In genomic region chr18:34594243-34594642, GRCh38 we compare ENCODE assay signal across 17 cellular contexts.
A peak's percentile ranks its signal among the peaks of the same experiment; 100 is the strongest.
DNase-seq lines count a peak whose midpoint lies in the region; ATAC-seq, FAIRE-seq and TF ChIP-seq lines count a peak whose summit lies in the region.
"Had no signal": no experiment of that assay in that cellular context is flagged by ENCODE, and none has a peak within 500 bp of the region (broad histone marks: within the 10 kb centered on the region; RNA-seq: fewer than 3 reads in every experiment).

No MANE protein-coding gene starts in this region.

- ATAC-seq in right cardiac atrium (no peak), upper lobe of right lung (no peak)
- ATAC-seq: right lobe of liver had no signal

- no peaks in the 10 kb centered on the region for H3K36me3 ChIP-seq in upper lobe of right lung
- H3K36me3 ChIP-seq: adrenal gland, BE2C, right lobe of liver had no signal

- peak overlapping the region; percentile 33 for H3K27ac ChIP-seq in cingulate gyrus (ENCODE audit: low read depth, low read length)
- no peak overlapping the region for H3K27ac ChIP-seq in right cardiac atrium (ENCODE audit: low read length)
- peak overlapping the region; percentile 58 for H3K27ac ChIP-seq in upper lobe of right lung
- H3K27ac ChIP-seq: right lobe of liver had no signal

- peaks cover 29% of the 10 kb centered on the region for H3K4me1 Mint-ChIP-seq in progenitor cell of endocrine pancreas (ENCODE audit: low read depth)
- H3K4me1 Mint-ChIP-seq in nephron progenitor cell, result peaks cover 25% of the 10 kb centered on the region

- peak overlapping the region; percentile 90 for H3K27ac Mint-ChIP-seq in progenitor cell of endocrine pancreas
- no peak overlapping the region for H3K27ac Mint-ChIP-seq in nephron progenitor cell

- H3K4me3 Mint-ChIP-seq in progenitor cell of endocrine pancreas (ENCODE audit: low read depth) (no peak overlapping the region), nephron progenitor cell (no peak overlapping the region)

- no peaks in the 10 kb centered on the region for H3K9me3 Mint-ChIP-seq in progenitor cell of endocrine pancreas (ENCODE audit: low read depth)
- H3K9me3 Mint-ChIP-seq in nephron progenitor cell, result no peaks in the 10 kb centered on the region

- H3K4me3 ChIP-seq in right cardiac atrium (ENCODE audit: low read length) (peak overlapping the region; percentile 85), upper lobe of right lung (peak overlapping the region; percentile 38)
- H3K4me3 ChIP-seq: right lobe of liver had no signal

- DNase-seq in right cardiac atrium (no peak), progenitor cell of endocrine pancreas (ENCODE audit: low spot score, unreplicated experiment) (no peak), upper lobe of right lung (no peak), MV-4-11 (lab: John Stamatoyannopoulos, UW) (no peak), HTR-8/SVneo (ENCODE audit: insufficient read length, low spot score) (no peak), nephron progenitor cell (no peak)
- DNase-seq: activated CD4-positive, alpha-beta T cell treated with anti-CD3 and anti-CD28 coated beads for 48 hours; activated effector memory CD4-positive, alpha-beta T cell treated with Interleukin-2 at 50 U/mL for 16 hours; adrenal gland; BE2C; cortex of kidney; KBM-7; NCI-H2029 treated with DMSO at 0.1 percent for 48 hours; NCI-H510A; right lobe of liver had no signal

- 63% methylated on average over 2 of the region's 2 CpGs for WGBS in right cardiac atrium

- no peaks in the 10 kb centered on the region for H3K4me1 ChIP-seq in right cardiac atrium (ENCODE audit: control insufficient read depth, insufficient read depth, low read length)
- no peaks in the 10 kb centered on the region for H3K4me1 ChIP-seq in upper lobe of right lung
- H3K4me1 ChIP-seq: BE2C, right lobe of liver had no signal

- H3K27me3 Mint-ChIP-seq in progenitor cell of endocrine pancreas, result no peaks in the 10 kb centered on the region
- H3K27me3 Mint-ChIP-seq in nephron progenitor cell (ENCODE audit: low read depth, poor library complexity), result no peaks in the 10 kb centered on the region

- FAIRE-seq in HTR-8/SVneo (lab: Jason Lieb, UNC), result no peak
- FAIRE-seq: TTC549 had no signal

- H3K36me3 Mint-ChIP-seq in progenitor cell of endocrine pancreas (ENCODE audit: insufficient read depth), result peaks cover 1% of the 10 kb centered on the region
- no peaks in the 10 kb centered on the region for H3K36me3 Mint-ChIP-seq in nephron progenitor cell (ENCODE audit: low read depth)

- H3K9me3 ChIP-seq in right cardiac atrium (ENCODE audit: control insufficient read depth, low read length) (no peaks in the 10 kb centered on the region), upper lobe of right lung (no peaks in the 10 kb centered on the region)
- H3K9me3 ChIP-seq: adrenal gland, BE2C, right lobe of liver had no signal

- no peaks in the 10 kb centered on the region for H3K27me3 ChIP-seq in right cardiac atrium (ENCODE audit: control insufficient read depth, insufficient read depth)
- H3K27me3 ChIP-seq in upper lobe of right lung, result no peaks in the 10 kb centered on the region
- H3K27me3 ChIP-seq: adrenal gland, BE2C, right lobe of liver had no signal

- intact Hi-C loops in right cardiac atrium (cut with DNase I), result no loop called here
- intact Hi-C loops in upper lobe of right lung (cut with DNase I), result no loop called here

- TF ChIP-seq CTCF in progenitor cell of endocrine pancreas (IDR thresholded peaks at IDR 0.05; ENCODE audit: unreplicated experiment) (no peak), upper lobe of right lung (IDR thresholded peaks at IDR 0.05) (no peak), nephron progenitor cell (IDR thresholded peaks at IDR 0.05) (no peak)
